ENCODE assay signal across 2 cellular contexts in genomic region chr11:62489204-62489603, GRCh38.
TF ChIP-seq lines count a peak whose summit lies in the region.

No MANE protein-coding gene starts in this region.

TF ChIP-seq in SK-N-SH treated with all-trans-retinoic acid at 6 μM for 48 hours, 23 proteins besides CTCF, POLR2A, EP300 and RAD21 (continued from another document):
- TF ChIP-seq, protein P1, sequence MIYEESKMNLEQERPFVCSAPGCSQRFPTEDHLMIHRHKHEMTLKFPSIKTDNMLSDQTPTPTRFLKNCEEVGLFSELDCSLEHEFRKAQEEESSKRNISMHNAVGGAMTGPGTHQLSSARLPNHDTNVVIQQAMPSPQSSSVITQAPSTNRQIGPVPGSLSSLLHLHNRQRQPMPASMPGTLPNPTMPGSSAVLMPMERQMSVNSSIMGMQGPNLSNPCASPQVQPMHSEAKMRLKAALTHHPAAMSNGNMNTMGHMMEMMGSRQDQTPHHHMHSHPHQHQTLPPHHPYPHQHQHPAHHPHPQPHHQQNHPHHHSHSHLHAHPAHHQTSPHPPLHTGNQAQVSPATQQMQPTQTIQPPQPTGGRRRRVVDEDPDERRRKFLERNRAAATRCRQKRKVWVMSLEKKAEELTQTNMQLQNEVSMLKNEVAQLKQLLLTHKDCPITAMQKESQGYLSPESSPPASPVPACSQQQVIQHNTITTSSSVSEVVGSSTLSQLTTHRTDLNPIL (CRISPR knock-in tag; IDR thresholded peaks at IDR 0.05; ENCODE audit: low read depth) = no peak
- no peak for TF ChIP-seq PPARA (CRISPR knock-in tag; IDR thresholded peaks at IDR 0.05; ENCODE audit: borderline replicate concordance)
- TF ChIP-seq TCF4 (CRISPR knock-in tag; IDR thresholded peaks at IDR 0.05; ENCODE audit: borderline replicate concordance) = no peak
- no peak for TF ChIP-seq GLIS3 (CRISPR knock-in tag; IDR thresholded peaks at IDR 0.05)
- no peak for TF ChIP-seq POU6F1 (CRISPR knock-in tag; IDR thresholded peaks at IDR 0.05; ENCODE audit: borderline replicate concordance, low read depth)
- no peak for TF ChIP-seq OSR1 (CRISPR knock-in tag; IDR thresholded peaks at IDR 0.05)
- no peak for TF ChIP-seq SNAI2 (CRISPR knock-in tag; IDR thresholded peaks at IDR 0.05)
TF ChIP-seq in SK-N-SH treated with all-trans-retinoic acid at 6 μM for 48 hours: peak in this region for 0.

TF ChIP-seq in SK-N-SH, 30 proteins besides CTCF, POLR2A, EP300 and RAD21 (continued from another document):
- no peak for TF ChIP-seq REST (IDR thresholded peaks at IDR 0.05; ENCODE audit: low read depth, low read length)
- no peak for TF ChIP-seq MXI1 (IDR thresholded peaks at IDR 0.05; ENCODE audit: low read depth, low read length)
- no peak for TF ChIP-seq SMC3 (IDR thresholded peaks at IDR 0.05; ENCODE audit: low read depth, low read length)
- no peak for TF ChIP-seq POLR2AphosphoS5 (IDR thresholded peaks at IDR 0.05; ENCODE audit: low read depth, low read length)
- TF ChIP-seq CHD2 (IDR thresholded peaks at IDR 0.05; ENCODE audit: low read length, partially characterized antibody) = no peak
- no peak for TF ChIP-seq NRF1 (IDR thresholded peaks at IDR 0.05; ENCODE audit: low read depth, low read length)
